ENCODE assay signal across 1 cellular context in the genomic region with DNA sequence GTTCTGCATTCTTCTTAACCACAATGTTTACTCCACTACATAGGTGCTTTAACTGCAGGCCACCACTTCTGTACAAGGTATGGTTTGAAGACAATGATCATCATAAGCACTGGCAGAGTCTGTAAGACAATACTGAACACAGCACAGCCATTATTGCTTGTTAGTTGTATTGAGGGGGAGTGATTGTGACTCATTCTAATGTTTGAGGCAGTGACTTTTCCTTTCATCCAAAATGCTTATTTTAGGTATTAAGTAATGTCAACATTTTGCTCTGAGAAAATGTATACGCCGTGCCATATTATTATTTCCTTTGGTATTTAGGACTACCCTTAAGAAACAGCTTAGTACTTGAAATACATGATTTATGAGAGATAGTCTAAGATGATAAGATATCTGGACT.
TF ChIP-seq lines count a peak whose summit lies in the region.

No MANE protein-coding gene starts in this region.

TF ChIP-seq in H1, 55 proteins besides CTCF, POLR2A, EP300 and RAD21:
- no peak for TF ChIP-seq GABPA (IDR thresholded peaks at IDR 0.05; ENCODE audit: borderline replicate concordance, insufficient read depth, low read length)
- TF ChIP-seq YY1 (IDR thresholded peaks at IDR 0.05; ENCODE audit: low read depth, low read length), result no peak
- no peak for TF ChIP-seq KDM5A (IDR thresholded peaks at IDR 0.05; ENCODE audit: low read length)
- TF ChIP-seq TEAD4 (IDR thresholded peaks at IDR 0.05; ENCODE audit: low read depth, low read length), result no peak
- TF ChIP-seq SIRT6 (IDR thresholded peaks at IDR 0.05; ENCODE audit: low read length), result no peak
